In the genomic region with DNA sequence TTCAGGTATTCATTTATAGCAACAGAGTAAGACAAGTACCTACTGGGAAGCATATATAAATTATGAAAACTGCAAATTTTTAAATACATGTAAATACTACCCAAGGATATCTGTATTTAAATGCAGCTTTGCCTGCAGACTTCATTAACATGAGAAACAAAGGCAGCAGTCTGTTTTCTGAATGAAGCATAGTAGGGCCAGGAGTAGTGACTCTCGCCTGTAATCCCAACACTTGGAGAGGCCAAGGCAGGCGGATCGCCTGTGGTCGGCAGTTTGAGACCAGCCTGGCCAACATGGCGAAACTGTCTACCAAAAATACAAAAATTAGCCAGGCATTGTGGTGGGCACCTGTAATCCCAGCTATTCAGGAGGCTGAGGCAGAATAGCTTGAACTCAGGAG, we compare ENCODE assay signal across 17 cellular contexts.
"Had no signal": no experiment of that assay in that cellular context is flagged by ENCODE, and none has a peak within 500 bp of the region (broad histone marks: within the 10 kb centered on the region; RNA-seq: fewer than 3 reads in every experiment).

No MANE protein-coding gene starts in this region.

- DNase-seq: colonic mucosa; dermis blood vessel endothelial cell; erythroblast; foreskin keratinocyte; left colon; left ventricle myocardium superior; mesenchymal stem cell; naive thymus-derived CD4-positive, alpha-beta T cell; sigmoid colon; stimulated activated CD4-positive, alpha-beta T cell treated with anti-CD3 and anti-CD28 coated beads, Interleukin-2, amount 100 ng/mL, for 24 hours; stimulated activated CD4-positive, alpha-beta T cell treated with anti-CD3 and anti-CD28 coated beads, Interleukin-4, amount 100 ng/mL, for 4 hours; stimulated activated naive CD4-positive, alpha-beta T cell treated with Interleukin-2 at 50 U/mL for 16 hours had no signal

- H3K27ac ChIP-seq: colonic mucosa, foreskin keratinocyte, neutrophil, skin epidermis had no signal

- H3K9me3 Mint-ChIP-seq: naive thymus-derived CD4-positive, alpha-beta T cell had no signal

- H3K27me3 ChIP-seq: colonic mucosa, foreskin keratinocyte, neutrophil, sigmoid colon had no signal

- H3K9me3 ChIP-seq: colonic mucosa, neutrophil, sigmoid colon had no signal

- H3K4me3 ChIP-seq: colonic mucosa, lung, sigmoid colon, skin epidermis had no signal

- H3K4me1 ChIP-seq: colonic mucosa, foreskin keratinocyte had no signal

- ATAC-seq: foreskin keratinocyte; left colon; naive thymus-derived CD4-positive, alpha-beta T cell had no signal

- H3K4me3 Mint-ChIP-seq: naive thymus-derived CD4-positive, alpha-beta T cell had no signal

- H3K36me3 ChIP-seq: colonic mucosa had no signal

- FAIRE-seq: endothelial cell of umbilical vein, urothelium cell line had no signal

- H3K27me3 Mint-ChIP-seq: naive thymus-derived CD4-positive, alpha-beta T cell had no signal
